In genomic region chr13:29850213-29850898, GRCh38 we compare ENCODE assay signal across 1 cellular context.
A peak's percentile ranks its signal among the peaks of the same experiment; 100 is the strongest.
TF ChIP-seq lines count a peak whose summit lies in the region.

TSS of gene UBL3 (minus strand) at chr13:29850617. CDS start at chr13:29849538, 1,079 bp downstream.

TF ChIP-seq in K562, 482 proteins besides CTCF, POLR2A, EP300 and RAD21 (continued from another document and continues in another):
- TF ChIP-seq, protein P1, sequence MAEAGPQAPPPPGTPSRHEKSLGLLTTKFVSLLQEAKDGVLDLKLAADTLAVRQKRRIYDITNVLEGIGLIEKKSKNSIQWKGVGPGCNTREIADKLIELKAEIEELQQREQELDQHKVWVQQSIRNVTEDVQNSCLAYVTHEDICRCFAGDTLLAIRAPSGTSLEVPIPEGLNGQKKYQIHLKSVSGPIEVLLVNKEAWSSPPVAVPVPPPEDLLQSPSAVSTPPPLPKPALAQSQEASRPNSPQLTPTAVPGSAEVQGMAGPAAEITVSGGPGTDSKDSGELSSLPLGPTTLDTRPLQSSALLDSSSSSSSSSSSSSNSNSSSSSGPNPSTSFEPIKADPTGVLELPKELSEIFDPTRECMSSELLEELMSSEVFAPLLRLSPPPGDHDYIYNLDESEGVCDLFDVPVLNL (CRISPR knock-in tag; IDR thresholded peaks at IDR 0.05; ENCODE audit: low read depth) = no peak
- no peak for TF ChIP-seq CBFA2T2 (conservative IDR thresholded peaks at IDR 0.05)
- TF ChIP-seq ZNF134 (CRISPR knock-in tag; conservative IDR thresholded peaks at IDR 0.05) = no peak
- no peak for TF ChIP-seq RBM22 (IDR thresholded peaks at IDR 0.05; ENCODE audit: low read depth, low read length, poor library complexity, severe bottlenecking)
- no peak for TF ChIP-seq HIVEP1 (CRISPR knock-in tag; IDR thresholded peaks at IDR 0.05)
- TF ChIP-seq SLC30A9 (CRISPR knock-in tag; IDR thresholded peaks at IDR 0.05) = no peak
- TF ChIP-seq, protein P2, sequence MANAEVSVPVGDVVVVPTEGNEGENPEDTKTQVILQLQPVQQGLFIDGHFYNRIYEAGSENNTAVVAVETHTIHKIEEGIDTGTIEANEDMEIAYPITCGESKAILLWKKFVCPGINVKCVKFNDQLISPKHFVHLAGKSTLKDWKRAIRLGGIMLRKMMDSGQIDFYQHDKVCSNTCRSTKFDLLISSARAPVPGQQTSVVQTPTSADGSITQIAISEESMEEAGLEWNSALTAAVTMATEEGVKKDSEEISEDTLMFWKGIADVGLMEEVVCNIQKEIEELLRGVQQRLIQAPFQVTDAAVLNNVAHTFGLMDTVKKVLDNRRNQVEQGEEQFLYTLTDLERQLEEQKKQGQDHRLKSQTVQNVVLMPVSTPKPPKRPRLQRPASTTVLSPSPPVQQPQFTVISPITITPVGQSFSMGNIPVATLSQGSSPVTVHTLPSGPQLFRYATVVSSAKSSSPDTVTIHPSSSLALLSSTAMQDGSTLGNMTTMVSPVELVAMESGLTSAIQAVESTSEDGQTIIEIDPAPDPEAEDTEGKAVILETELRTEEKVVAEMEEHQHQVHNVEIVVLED (CRISPR knock-in tag; IDR thresholded peaks at IDR 0.05) = no peak; the same call in 1 of the 2 replicates
- TF ChIP-seq PHF8 (IDR thresholded peaks at IDR 0.05; ENCODE audit: borderline replicate concordance, low read length) = peak; percentile 57; the same call in 1 of the 2 replicates
- TF ChIP-seq IRF2 (CRISPR knock-in tag; IDR thresholded peaks at IDR 0.05) = no peak
- TF ChIP-seq ZNF175 (CRISPR knock-in tag; IDR thresholded peaks at IDR 0.05; ENCODE audit: low read depth) = no peak
- TF ChIP-seq HMG20B (CRISPR knock-in tag; IDR thresholded peaks at IDR 0.05) = no peak
- no peak for TF ChIP-seq SIRT6 (IDR thresholded peaks at IDR 0.05; ENCODE audit: low read depth, low read length)
- no peak for TF ChIP-seq ASH1L (IDR thresholded peaks at IDR 0.05; ENCODE audit: borderline replicate concordance, low read depth, partially characterized antibody)
- no peak for TF ChIP-seq ZNF695 (CRISPR knock-in tag; IDR thresholded peaks at IDR 0.05)
- peak; percentile 58 to 69 for TF ChIP-seq SIX5 (IDR thresholded peaks at IDR 0.05; ENCODE audit: borderline replicate concordance in 1 of 2, insufficient read depth in 1 of 2, low read depth in 1 of 2, low read length in 2 of 2)
- 0 out of 2 replicates have a peak, but pooled peaks have one; percentile 39 for TF ChIP-seq NFRKB (IDR thresholded peaks at IDR 0.05; ENCODE audit: low read depth)
- TF ChIP-seq SNRNP70 (optimal IDR thresholded peaks at IDR 0.05; ENCODE audit: low read depth, low read length) = no peak
- no peak for TF ChIP-seq MIER1 (IDR thresholded peaks at IDR 0.05; ENCODE audit: low read depth)
- TF ChIP-seq PYGO2 (tag; IDR thresholded peaks at IDR 0.05) = no peak
- no peak for TF ChIP-seq MAFG (tag; conservative IDR thresholded peaks at IDR 0.05)
- no peak for TF ChIP-seq BRD4 (IDR thresholded peaks at IDR 0.05)
- TF ChIP-seq ZBTB2 (IDR thresholded peaks at IDR 0.05) = no peak
- peak in 1 of 2 experiments; percentile 37; a peak in 1 of 4 replicates for TF ChIP-seq CSDE1 (IDR thresholded peaks at IDR 0.05)
- TF ChIP-seq, protein P3, sequence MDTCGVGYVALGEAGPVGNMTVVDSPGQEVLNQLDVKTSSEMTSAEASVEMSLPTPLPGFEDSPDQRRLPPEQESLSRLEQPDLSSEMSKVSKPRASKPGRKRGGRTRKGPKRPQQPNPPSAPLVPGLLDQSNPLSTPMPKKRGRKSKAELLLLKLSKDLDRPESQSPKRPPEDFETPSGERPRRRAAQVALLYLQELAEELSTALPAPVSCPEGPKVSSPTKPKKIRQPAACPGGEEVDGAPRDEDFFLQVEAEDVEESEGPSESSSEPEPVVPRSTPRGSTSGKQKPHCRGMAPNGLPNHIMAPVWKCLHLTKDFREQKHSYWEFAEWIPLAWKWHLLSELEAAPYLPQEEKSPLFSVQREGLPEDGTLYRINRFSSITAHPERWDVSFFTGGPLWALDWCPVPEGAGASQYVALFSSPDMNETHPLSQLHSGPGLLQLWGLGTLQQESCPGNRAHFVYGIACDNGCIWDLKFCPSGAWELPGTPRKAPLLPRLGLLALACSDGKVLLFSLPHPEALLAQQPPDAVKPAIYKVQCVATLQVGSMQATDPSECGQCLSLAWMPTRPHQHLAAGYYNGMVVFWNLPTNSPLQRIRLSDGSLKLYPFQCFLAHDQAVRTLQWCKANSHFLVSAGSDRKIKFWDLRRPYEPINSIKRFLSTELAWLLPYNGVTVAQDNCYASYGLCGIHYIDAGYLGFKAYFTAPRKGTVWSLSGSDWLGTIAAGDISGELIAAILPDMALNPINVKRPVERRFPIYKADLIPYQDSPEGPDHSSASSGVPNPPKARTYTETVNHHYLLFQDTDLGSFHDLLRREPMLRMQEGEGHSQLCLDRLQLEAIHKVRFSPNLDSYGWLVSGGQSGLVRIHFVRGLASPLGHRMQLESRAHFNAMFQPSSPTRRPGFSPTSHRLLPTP (IDR thresholded peaks at IDR 0.05; ENCODE audit: borderline replicate concordance, extremely low read depth, insufficient read length) = no peak
- TF ChIP-seq DNMT1 (IDR thresholded peaks at IDR 0.05) = no peak
- TF ChIP-seq ZZZ3 (IDR thresholded peaks at IDR 0.05) = no peak
- TF ChIP-seq POU5F1 (IDR thresholded peaks at IDR 0.05; ENCODE audit: borderline replicate concordance, low read depth, low read length, partially characterized antibody) = no peak
- TF ChIP-seq FIP1L1 (IDR thresholded peaks at IDR 0.05; ENCODE audit: low read depth, low read length, poor library complexity, severe bottlenecking) = no peak
- no peak for TF ChIP-seq THRB (CRISPR knock-in tag; conservative IDR thresholded peaks at IDR 0.05)
- no peak for TF ChIP-seq MTF1 (CRISPR knock-in tag; IDR thresholded peaks at IDR 0.05; ENCODE audit: borderline replicate concordance)
- no peak for TF ChIP-seq PRMT5 (CRISPR knock-in tag; IDR thresholded peaks at IDR 0.05)
- TF ChIP-seq SMAD1 (IDR thresholded peaks at IDR 0.05; ENCODE audit: low read depth, low read length, partially characterized antibody) = no peak
- no peak for TF ChIP-seq ZNF668 (CRISPR knock-in tag; IDR thresholded peaks at IDR 0.05)
- TF ChIP-seq CTCFL (IDR thresholded peaks at IDR 0.05; ENCODE audit: borderline replicate concordance, insufficient read depth, low read depth, low read length, poor library complexity, severe bottlenecking) = no peak
- TF ChIP-seq FOXM1 (IDR thresholded peaks at IDR 0.05; ENCODE audit: low read depth) = no peak
- no peak for TF ChIP-seq FOXM1 (CRISPR knock-in tag; IDR thresholded peaks at IDR 0.05; ENCODE audit: low read depth)
- no peak for TF ChIP-seq TCF3 (CRISPR knock-in tag; IDR thresholded peaks at IDR 0.05)
- TF ChIP-seq ZNF586 (CRISPR knock-in tag; conservative IDR thresholded peaks at IDR 0.05) = no peak
- TF ChIP-seq KDM4B (IDR thresholded peaks at IDR 0.05; ENCODE audit: borderline replicate concordance in 2 of 2, low read depth in 1 of 2) = peak in 1 of 2 experiments; percentile 85; a peak in 1 of 4 replicates
- peak; percentile 88 for TF ChIP-seq POLR2G (IDR thresholded peaks at IDR 0.05; ENCODE audit: low read depth, low read length)
- TF ChIP-seq SIN3B (IDR thresholded peaks at IDR 0.05; ENCODE audit: low read depth) = no peak
- TF ChIP-seq HDAC6 (IDR thresholded peaks at IDR 0.05; ENCODE audit: low read depth, low read length) = no peak
- TF ChIP-seq NR1H2 (CRISPR knock-in tag; IDR thresholded peaks at IDR 0.05) = no peak
- no peak for TF ChIP-seq HNRNPL (IDR thresholded peaks at IDR 0.05; ENCODE audit: low read depth, low read length)
- TF ChIP-seq MAZ (CRISPR knock-in tag; conservative IDR thresholded peaks at IDR 0.05 in 1 of 2, IDR thresholded peaks at IDR 0.05 in 1 of 2) = peak; percentile 83 to 87
- TF ChIP-seq TCF7L2 (IDR thresholded peaks at IDR 0.05; ENCODE audit: low read depth, low read length) = no peak
- TF ChIP-seq NCOA1 (IDR thresholded peaks at IDR 0.05; ENCODE audit: low read depth) = no peak; the same call in 1 of the 2 replicates
- no peak for TF ChIP-seq TBL1XR1 (IDR thresholded peaks at IDR 0.05; ENCODE audit: low read length in 2 of 2)
- TF ChIP-seq PTRF (tag; IDR thresholded peaks at IDR 0.05) = no peak
- TF ChIP-seq, protein P4, sequence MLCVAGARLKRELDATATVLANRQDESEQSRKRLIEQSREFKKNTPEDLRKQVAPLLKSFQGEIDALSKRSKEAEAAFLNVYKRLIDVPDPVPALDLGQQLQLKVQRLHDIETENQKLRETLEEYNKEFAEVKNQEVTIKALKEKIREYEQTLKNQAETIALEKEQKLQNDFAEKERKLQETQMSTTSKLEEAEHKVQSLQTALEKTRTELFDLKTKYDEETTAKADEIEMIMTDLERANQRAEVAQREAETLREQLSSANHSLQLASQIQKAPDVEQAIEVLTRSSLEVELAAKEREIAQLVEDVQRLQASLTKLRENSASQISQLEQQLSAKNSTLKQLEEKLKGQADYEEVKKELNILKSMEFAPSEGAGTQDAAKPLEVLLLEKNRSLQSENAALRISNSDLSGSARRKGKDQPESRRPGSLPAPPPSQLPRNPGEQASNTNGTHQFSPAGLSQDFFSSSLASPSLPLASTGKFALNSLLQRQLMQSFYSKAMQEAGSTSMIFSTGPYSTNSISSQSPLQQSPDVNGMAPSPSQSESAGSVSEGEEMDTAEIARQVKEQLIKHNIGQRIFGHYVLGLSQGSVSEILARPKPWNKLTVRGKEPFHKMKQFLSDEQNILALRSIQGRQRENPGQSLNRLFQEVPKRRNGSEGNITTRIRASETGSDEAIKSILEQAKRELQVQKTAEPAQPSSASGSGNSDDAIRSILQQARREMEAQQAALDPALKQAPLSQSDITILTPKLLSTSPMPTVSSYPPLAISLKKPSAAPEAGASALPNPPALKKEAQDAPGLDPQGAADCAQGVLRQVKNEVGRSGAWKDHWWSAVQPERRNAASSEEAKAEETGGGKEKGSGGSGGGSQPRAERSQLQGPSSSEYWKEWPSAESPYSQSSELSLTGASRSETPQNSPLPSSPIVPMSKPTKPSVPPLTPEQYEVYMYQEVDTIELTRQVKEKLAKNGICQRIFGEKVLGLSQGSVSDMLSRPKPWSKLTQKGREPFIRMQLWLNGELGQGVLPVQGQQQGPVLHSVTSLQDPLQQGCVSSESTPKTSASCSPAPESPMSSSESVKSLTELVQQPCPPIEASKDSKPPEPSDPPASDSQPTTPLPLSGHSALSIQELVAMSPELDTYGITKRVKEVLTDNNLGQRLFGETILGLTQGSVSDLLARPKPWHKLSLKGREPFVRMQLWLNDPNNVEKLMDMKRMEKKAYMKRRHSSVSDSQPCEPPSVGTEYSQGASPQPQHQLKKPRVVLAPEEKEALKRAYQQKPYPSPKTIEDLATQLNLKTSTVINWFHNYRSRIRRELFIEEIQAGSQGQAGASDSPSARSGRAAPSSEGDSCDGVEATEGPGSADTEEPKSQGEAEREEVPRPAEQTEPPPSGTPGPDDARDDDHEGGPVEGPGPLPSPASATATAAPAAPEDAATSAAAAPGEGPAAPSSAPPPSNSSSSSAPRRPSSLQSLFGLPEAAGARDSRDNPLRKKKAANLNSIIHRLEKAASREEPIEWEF (CRISPR knock-in tag; IDR thresholded peaks at IDR 0.05) = no peak
- TF ChIP-seq ZNF436 (CRISPR knock-in tag; IDR thresholded peaks at IDR 0.05) = no peak
- no peak for TF ChIP-seq ZNF347 (CRISPR knock-in tag; IDR thresholded peaks at IDR 0.05; ENCODE audit: low read depth)
- no peak for TF ChIP-seq FUS (optimal IDR thresholded peaks at IDR 0.05; ENCODE audit: low read depth, low read length)
- TF ChIP-seq, protein P5, sequence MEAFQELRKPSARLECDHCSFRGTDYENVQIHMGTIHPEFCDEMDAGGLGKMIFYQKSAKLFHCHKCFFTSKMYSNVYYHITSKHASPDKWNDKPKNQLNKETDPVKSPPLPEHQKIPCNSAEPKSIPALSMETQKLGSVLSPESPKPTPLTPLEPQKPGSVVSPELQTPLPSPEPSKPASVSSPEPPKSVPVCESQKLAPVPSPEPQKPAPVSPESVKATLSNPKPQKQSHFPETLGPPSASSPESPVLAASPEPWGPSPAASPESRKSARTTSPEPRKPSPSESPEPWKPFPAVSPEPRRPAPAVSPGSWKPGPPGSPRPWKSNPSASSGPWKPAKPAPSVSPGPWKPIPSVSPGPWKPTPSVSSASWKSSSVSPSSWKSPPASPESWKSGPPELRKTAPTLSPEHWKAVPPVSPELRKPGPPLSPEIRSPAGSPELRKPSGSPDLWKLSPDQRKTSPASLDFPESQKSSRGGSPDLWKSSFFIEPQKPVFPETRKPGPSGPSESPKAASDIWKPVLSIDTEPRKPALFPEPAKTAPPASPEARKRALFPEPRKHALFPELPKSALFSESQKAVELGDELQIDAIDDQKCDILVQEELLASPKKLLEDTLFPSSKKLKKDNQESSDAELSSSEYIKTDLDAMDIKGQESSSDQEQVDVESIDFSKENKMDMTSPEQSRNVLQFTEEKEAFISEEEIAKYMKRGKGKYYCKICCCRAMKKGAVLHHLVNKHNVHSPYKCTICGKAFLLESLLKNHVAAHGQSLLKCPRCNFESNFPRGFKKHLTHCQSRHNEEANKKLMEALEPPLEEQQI (IDR thresholded peaks at IDR 0.05) = no peak
